In genomic region chrX:111467896-111468295, GRCh38 we compare ENCODE assay signal across 23 cellular contexts. TPM values are rescaled to one million over a fixed set of nuclear protein-coding genes. Genes with fewer than 3 reads are reported as not detected.
A peak's percentile ranks its signal among the peaks of the same experiment; 100 is the strongest.
DNase-seq lines count a peak whose midpoint lies in the region; ATAC-seq and TF ChIP-seq lines count a peak whose summit lies in the region.
"Had no signal": no experiment of that assay in that cellular context is flagged by ENCODE, and none has a peak within 500 bp of the region (broad histone marks: within the 10 kb centered on the region; RNA-seq: fewer than 3 reads in every experiment).

No MANE protein-coding gene starts in this region.

- POLR2A ChIA-PET in SK-N-SH (lab: Yijun Ruan, JAX), result no interaction called here
- POLR2A ChIA-PET in RWPE1 (lab: Yijun Ruan, JAX; ENCODE audit: low non-redundant PET), result no interaction called here

- no peak for TF ChIP-seq RAD21 in SK-N-SH (IDR thresholded peaks at IDR 0.05; ENCODE audit: low read length)

- H3F3A ChIP-seq in SK-N-SH (replicated peaks; ENCODE audit: insufficient read depth), result no peaks in the 10 kb centered on the region

- no peaks in the 10 kb centered on the region for H3K9me3 ChIP-seq in SK-N-SH

- H3K79me2 ChIP-seq in SK-N-SH (ENCODE audit: insufficient read depth), result no peaks in the 10 kb centered on the region
- H3K79me2 ChIP-seq: parathyroid adenoma had no signal

- H3K27me3 ChIP-seq in SK-N-SH (ENCODE audit: insufficient read depth), result no peaks in the 10 kb centered on the region

- no peak for ATAC-seq in SK-N-SH treated with all-trans-retinoic acid at 6 μM for 48 hours
- no peak for ATAC-seq in GM21367 (IDR thresholded peaks at IDR 0.05; ENCODE audit: unreplicated experiment)
- ATAC-seq in HG03565 (IDR thresholded peaks at IDR 0.05; ENCODE audit: unreplicated experiment), result no peak
- ATAC-seq: activated CD4-positive, CD25-positive, alpha-beta regulatory T cell treated with anti-CD3 and anti-CD28 coated beads, Interleukin-2, amount 50 U/mL, for 24 hours; activated T-cell treated with anti-CD3 and anti-CD28 coated beads, Interleukin-2, amount 50 U/mL, for 72 hours; CD8-positive, alpha-beta T cell; naive thymus-derived CD8-positive, alpha-beta T cell had no signal

- no peak for TF ChIP-seq CTCF in SK-N-SH (IDR thresholded peaks at IDR 0.05)
- TF ChIP-seq CTCF in fibroblast of the aortic adventitia (IDR thresholded peaks at IDR 0.05; ENCODE audit: insufficient read depth, low read length), result no peak
- no peak for TF ChIP-seq CTCF in RWPE1 (conservative IDR thresholded peaks at IDR 0.05; ENCODE audit: low read depth)

- H2AFZ ChIP-seq in SK-N-SH (ENCODE audit: low read depth), result no peak overlapping the region
- H2AFZ ChIP-seq: parathyroid adenoma, PC-9 had no signal

- intact Hi-C loops in posterior vena cava (cut with DNase I), result no loop called here

- no peaks in the 10 kb centered on the region for H3K9me2 ChIP-seq in SK-N-SH

- DNase-seq in SK-N-SH (no peak), fibroblast of the aortic adventitia (ENCODE audit: low read depth) (peak; percentile 2), posterior vena cava (ENCODE audit: low spot score) (peak; percentile 80), RKO (ENCODE audit: low spot score) (no peak), RWPE1 (ENCODE audit: low spot score) (no peak)
- DNase-seq: activated CD8-positive, alpha-beta memory T cell treated with anti-CD3 and anti-CD28 coated beads for 24 hours; activated naive CD8-positive, alpha-beta T cell treated with anti-CD3 and anti-CD28 coated beads, Interleukin-2, amount 10 ng/mL, durations not matched to agents 7 days and 5 days; activated T-cell treated with anti-CD3 and anti-CD28 coated beads, Interleukin-2, amount 50 U/mL, for 72 hours; CD8-positive, alpha-beta T cell; erythroblast; naive thymus-derived CD8-positive, alpha-beta T cell; NCI-H748 treated with DMSO at 0.1 percent for 48 hours; PC-9; stimulated activated CD8-positive, alpha-beta memory T cell treated with anti-CD3 and anti-CD28 coated beads, Interleukin-4, amount 100 ng/mL, for 48 hours; T-helper 9 cell had no signal

- CTCF ChIA-PET in SK-N-SH (lab: Yijun Ruan, JAX), result interaction anchor here (0.7 kb wide), 1 partner anchor 17 kb away, joined by 3 read pairs; no protein-coding TSS in a partner anchor
- CTCF ChIA-PET in RWPE1 (lab: Yijun Ruan, JAX), result no interaction called here

- H3K4me2 ChIP-seq in SK-N-SH, result no peak overlapping the region
- H3K4me2 ChIP-seq: PC-9 had no signal

- peaks cover 0 to 3% of the 10 kb centered on the region in 2 experiments; a peak in 1 of 4 replicates for H3K4me1 ChIP-seq in SK-N-SH (ENCODE audit: control insufficient read depth in 1 of 2, insufficient read depth in 2 of 2, low read depth in 1 of 2, low read length in 1 of 2)
- H3K4me1 ChIP-seq: parathyroid adenoma had no signal

- WGBS in SK-N-SH (ENCODE audit: low lambda C conversion rate), result 0% methylated on average over 1 of the region's 1 CpG

- H3K4me3 ChIP-seq in SK-N-SH (ENCODE audit: low read depth in 2 of 2, low read length in 1 of 2), result no peak overlapping the region
- H3K4me3 ChIP-seq in fibroblast of the aortic adventitia (ENCODE audit: low read depth, low read length), result no peak overlapping the region
- H3K4me3 ChIP-seq: PC-9 had no signal

- no peak for TF ChIP-seq EP300 in SK-N-SH (IDR thresholded peaks at IDR 0.05; ENCODE audit: borderline replicate concordance in 1 of 2, low read depth in 1 of 2, low read length in 1 of 2)

- no peak overlapping the region for H3K9ac ChIP-seq in SK-N-SH
- H3K9ac ChIP-seq: parathyroid adenoma had no signal

- H3K27ac ChIP-seq in SK-N-SH (ENCODE audit: low read depth in 2 of 2, low read length in 1 of 2) (peak overlapping the region in 1 of 2 experiments; percentile 36; a peak in 1 of 4 replicates), RWPE1 (no peak overlapping the region)
- H3K27ac ChIP-seq: parathyroid adenoma, PC-9 had no signal

- H4K20me1 ChIP-seq in SK-N-SH (ENCODE audit: insufficient read depth), result no peaks in the 10 kb centered on the region

- H3K36me3 ChIP-seq in SK-N-SH (replicated peaks in 1 of 2; ENCODE audit: control insufficient read depth in 1 of 2, insufficient read depth in 2 of 2, low read length in 1 of 2), result no peaks in the 10 kb centered on the region

TF ChIP-seq in SK-N-SH treated with all-trans-retinoic acid at 6 μM for 48 hours, 23 proteins besides CTCF, POLR2A, EP300 and RAD21:
- peak; percentile 96 for TF ChIP-seq ISL1 (CRISPR knock-in tag; IDR thresholded peaks at IDR 0.05)
- TF ChIP-seq PATZ1 (CRISPR knock-in tag; IDR thresholded peaks at IDR 0.05; ENCODE audit: borderline replicate concordance), result no peak
TF ChIP-seq in SK-N-SH treated with all-trans-retinoic acid at 6 μM for 48 hours: peak in this region for 1.

TF ChIP-seq in SK-N-SH, 30 proteins besides CTCF, POLR2A, EP300 and RAD21:
- TF ChIP-seq GATA2 (CRISPR knock-in tag; IDR thresholded peaks at IDR 0.05) (no peak), FOXM1 (IDR thresholded peaks at IDR 0.05; ENCODE audit: low read depth) (no peak), TEAD4 (IDR thresholded peaks at IDR 0.05; ENCODE audit: borderline replicate concordance, insufficient read depth) (no peak), RXRA (IDR thresholded peaks at IDR 0.05; ENCODE audit: borderline replicate concordance, low read depth) (no peak), FOSL2 (IDR thresholded peaks at IDR 0.05; ENCODE audit: borderline replicate concordance, low read depth) (no peak), IRF3 (IDR thresholded peaks at IDR 0.05; ENCODE audit: low read depth, low read length) (no peak), NFIC (IDR thresholded peaks at IDR 0.05; ENCODE audit: borderline replicate concordance) (no peak), CHD2 (IDR thresholded peaks at IDR 0.05; ENCODE audit: low read length, partially characterized antibody) (no peak), ZBTB33 (IDR thresholded peaks at IDR 0.05; ENCODE audit: borderline replicate concordance, low read depth) (no peak), MAX (IDR thresholded peaks at IDR 0.05; ENCODE audit: low read depth) (no peak), MEF2A (IDR thresholded peaks at IDR 0.05; ENCODE audit: borderline replicate concordance, low read depth) (no peak), NRF1 (IDR thresholded peaks at IDR 0.05; ENCODE audit: low read depth, low read length) (no peak), MXI1 (IDR thresholded peaks at IDR 0.05; ENCODE audit: low read depth, low read length) (no peak), RCOR1 (IDR thresholded peaks at IDR 0.05; ENCODE audit: low read length) (no peak), TCF12 (IDR thresholded peaks at IDR 0.05) (no peak), EZH2phosphoT487 (IDR thresholded peaks at IDR 0.05; ENCODE audit: borderline replicate concordance, low read depth) (no peak)

RNA-seq across cellular contexts. Expression of gene SERTM2, which starts 43.5 kb away (rescaled TPM):
- 0.12 and 0.60 TPM in 2 replicates for polyA plus RNA-seq in SK-N-SH (2012; rRNA removed)
- polyA plus RNA-seq in SK-N-SH (2012; cell fraction: cytosol; rRNA removed), result 0.63 and 1.1 TPM in 2 replicates
- polyA plus RNA-seq in SK-N-SH (2012; cell fraction: nucleus; rRNA removed), result 0.16 and 0.18 TPM in 2 replicates
- total RNA-seq in fibroblast of the aortic adventitia (ENCODE audit: low replicate concordance) (not detected in 2 replicates), posterior vena cava (1 to 10 TPM in 1 of 2 donors, under 1 TPM in 1; 0.28 to 3.2 TPM)
- total RNA-seq: activated naive CD8-positive, alpha-beta T cell treated with anti-CD3 and anti-CD28 coated beads, Interleukin-2, amount 10 ng/mL, durations not matched to agents 7 days and 5 days; CD8-positive, alpha-beta T cell; Daoy; glomerular endothelial cell; naive thymus-derived CD8-positive, alpha-beta T cell; PC-9 had no signal
- polyA plus RNA-seq: naive thymus-derived CD8-positive, alpha-beta T cell had no signal

RNA-seq across cellular contexts. Expression of gene DCX, which starts 55.9 kb away (rescaled TPM):
- 0.26 and 0.88 TPM in 2 replicates for polyA plus RNA-seq in SK-N-SH (2012; rRNA removed)
- polyA plus RNA-seq in SK-N-SH (2012; cell fraction: cytosol; rRNA removed), result 0.98 and 1.6 TPM in 2 replicates
- polyA plus RNA-seq in SK-N-SH (2012; cell fraction: nucleus; rRNA removed), result 0.19 and 0.20 TPM in 2 replicates
- total RNA-seq in fibroblast of the aortic adventitia (ENCODE audit: low replicate concordance), result not detected in 2 replicates
- total RNA-seq in posterior vena cava, result under 1 TPM in 1 of 2 donors, not detected in 1; 0.10 TPM
- total RNA-seq: activated naive CD8-positive, alpha-beta T cell treated with anti-CD3 and anti-CD28 coated beads, Interleukin-2, amount 10 ng/mL, durations not matched to agents 7 days and 5 days; activated T-cell treated with anti-CD3 and anti-CD28 coated beads, Interleukin-2, amount 50 U/mL, for 72 hours; CD8-positive, alpha-beta T cell; Daoy; glomerular endothelial cell; naive thymus-derived CD8-positive, alpha-beta T cell; PC-9 had no signal
- polyA plus RNA-seq: AG04450; naive thymus-derived CD8-positive, alpha-beta T cell had no signal

Comparison
In these comparisons a context has a peak if more than half of its experiments do, and no peak if none do; other contexts are left out.
1. DNase-seq: peak in fibroblast of the aortic adventitia (single experiment) and posterior vena cava (single experiment); none in SK-N-SH (single experiment), RKO (single experiment) and RWPE1 (single experiment).